Comparison of ENCODE assay signal across 9 cellular contexts in genomic region chr3:193816656-193817311, GRCh38.
DNase-seq lines count a peak whose midpoint lies in the region; ATAC-seq and TF ChIP-seq lines count a peak whose summit lies in the region.
"Had no signal": no experiment of that assay in that cellular context is flagged by ENCODE, and none has a peak within 500 bp of the region (broad histone marks: within the 10 kb centered on the region; RNA-seq: fewer than 3 reads in every experiment).

No MANE protein-coding gene starts in this region.

- H3K4me1 ChIP-seq in stomach: peaks cover 11 to 16% (median 14%) of the 10 kb centered on the region in 4 donors
- H3K4me1 ChIP-seq: SJSA1 had no signal

- H3K4me3 ChIP-seq in astrocyte of the spinal cord (ENCODE audit: low read depth, low read length) (no peak overlapping the region), stomach (peak overlapping the region in 3 of 4 donors; percentile 7 to 24 (median 22))
- H3K4me3 ChIP-seq: SJSA1 had no signal

- 13 to 26% (median 17%) methylated on average over 13 to 14 of the region's 14 CpGs for WGBS in stomach, 5 donors

- no peaks in the 10 kb centered on the region for H3K9me3 ChIP-seq in stomach
- H3K9me3 ChIP-seq: SJSA1 had no signal

- peak overlapping the region in 4 of 5 donors; percentile 39 to 70 (median 54) for H3K27ac ChIP-seq in stomach
- H3K27ac ChIP-seq: SJSA1 had no signal

- no peaks in the 10 kb centered on the region for H3K27me3 ChIP-seq in stomach
- H3K27me3 ChIP-seq: SJSA1 had no signal

- ATAC-seq in GM19463 (IDR thresholded peaks at IDR 0.05; ENCODE audit: unreplicated experiment): no peak

- no peak for TF ChIP-seq EP300 in stomach (IDR thresholded peaks at IDR 0.05)

- H3K36me3 ChIP-seq in stomach: no peaks in the 10 kb centered on the region
- H3K36me3 ChIP-seq: SJSA1 had no signal

- TF ChIP-seq CTCF in astrocyte of the spinal cord (IDR thresholded peaks at IDR 0.05; ENCODE audit: low read depth, low read length) (no peak), stomach (IDR thresholded peaks at IDR 0.05) (no peak)

- no peak for TF ChIP-seq POLR2A in stomach (IDR thresholded peaks at IDR 0.05)

- in situ Hi-C loops in astrocyte of the spinal cord (cut with HindIII; ENCODE audit: low sequenced_read_pairs): no loop called here

- intact Hi-C loops in stomach (cut with DNase I; ENCODE audit: low total_unique reads): no loop called here

- DNase-seq in NCI-H1092 (lab: John Stamatoyannopoulos, UW) (peak; percentile 46), astrocyte of the spinal cord (ENCODE audit: low read depth, low spot score) (peak; percentile 36), islet precursor cell (peak; percentile 92), stomach (peak; percentile 73)
- no peak for DNase-seq in stimulated activated CD4-positive, alpha-beta T cell treated with anti-CD3 and anti-CD28 coated beads, Interleukin-15, amount 100 ng/mL, for 24 hours
- DNase-seq in activated CD8-positive, alpha-beta memory T cell treated with anti-CD3 and anti-CD28 coated beads, Interleukin-2, amount 50 U/mL, for 48 hours: no peak
- no peak for DNase-seq in activated CD4-positive, alpha-beta T cell treated with anti-CD3 and anti-CD28 coated beads for 1 hour

Comparison
In these comparisons a context has a peak if more than half of its experiments do, and no peak if none do; other contexts are left out.
1. DNase-seq: peak in NCI-H1092 (single experiment), astrocyte of the spinal cord (single experiment), islet precursor cell (single experiment) and stomach (single experiment); none in stimulated activated CD4-positive, alpha-beta T cell treated with anti-CD3 and anti-CD28 coated beads, Interleukin-15, amount 100 ng/mL, for 24 hours (single experiment), activated CD8-positive, alpha-beta memory T cell treated with anti-CD3 and anti-CD28 coated beads, Interleukin-2, amount 50 U/mL, for 48 hours (single experiment) and activated CD4-positive, alpha-beta T cell treated with anti-CD3 and anti-CD28 coated beads for 1 hour (single experiment).